1 cellular context compared by ENCODE assay signal in genomic region chr2:201057715-201058248, GRCh38.
TF ChIP-seq lines count a peak whose summit lies in the region.

No MANE protein-coding gene starts in this region.

TF ChIP-seq in HepG2, 621 proteins besides CTCF, POLR2A, EP300 and RAD21 (continued from another document and continues in another):
- TF ChIP-seq SNRNP70 (IDR thresholded peaks at IDR 0.05; ENCODE audit: low read depth, low read length), result no peak
- TF ChIP-seq ZFP82 (CRISPR knock-in tag; IDR thresholded peaks at IDR 0.05; ENCODE audit: borderline replicate concordance), result no peak
- peak; percentile 80 for TF ChIP-seq SAP130 (CRISPR knock-in tag; IDR thresholded peaks at IDR 0.05; ENCODE audit: low read depth)
- no peak for TF ChIP-seq SP140L (CRISPR knock-in tag; IDR thresholded peaks at IDR 0.05; ENCODE audit: borderline replicate concordance)
- TF ChIP-seq BHLHE40 (IDR thresholded peaks at IDR 0.05; ENCODE audit: low read length), result peak; percentile 93
- peak; percentile 85 for TF ChIP-seq PAXIP1 (CRISPR knock-in tag; conservative IDR thresholded peaks at IDR 0.05)
- TF ChIP-seq IKZF5 (CRISPR knock-in tag; IDR thresholded peaks at IDR 0.05), result peak; percentile 41; the same call in 1 of the 2 replicates
- TF ChIP-seq ZMYM4 (CRISPR knock-in tag; IDR thresholded peaks at IDR 0.05), result peak; percentile 90
- peak; percentile 65; the same call in 1 of the 2 replicates for TF ChIP-seq ZNF614 (CRISPR knock-in tag; IDR thresholded peaks at IDR 0.05; ENCODE audit: borderline replicate concordance)
- peak; percentile 81 for TF ChIP-seq PHF21A (CRISPR knock-in tag; IDR thresholded peaks at IDR 0.05)
- TF ChIP-seq MED1 (CRISPR knock-in tag; IDR thresholded peaks at IDR 0.05), result peak; percentile 80
- peak; percentile 25; the same call in 1 of the 2 replicates for TF ChIP-seq HHEX (CRISPR knock-in tag; IDR thresholded peaks at IDR 0.05)
- peak; percentile 77 for TF ChIP-seq CREM (IDR thresholded peaks at IDR 0.05)
- TF ChIP-seq CREM (CRISPR knock-in tag; IDR thresholded peaks at IDR 0.05), result no peak
- 0 out of 2 replicates have a peak, but pooled peaks have one; percentile 44 for TF ChIP-seq FOXO1 (CRISPR knock-in tag; IDR thresholded peaks at IDR 0.05)
- peak; percentile 49; the same call in 1 of the 2 replicates for TF ChIP-seq GTF3A (CRISPR knock-in tag; conservative IDR thresholded peaks at IDR 0.05)
- peak; percentile 58; the same call in 1 of the 2 replicates for TF ChIP-seq SNAPC2 (CRISPR knock-in tag; IDR thresholded peaks at IDR 0.05)
- TF ChIP-seq NCOR1 (IDR thresholded peaks at IDR 0.05; ENCODE audit: borderline replicate concordance, low read length), result peak; percentile 81; the same call in 1 of the 2 replicates
- TF ChIP-seq GFI1 (CRISPR knock-in tag; IDR thresholded peaks at IDR 0.05; ENCODE audit: borderline replicate concordance), result 0 out of 2 replicates have a peak, but pooled peaks have one; percentile 26
- peak; percentile 96 for TF ChIP-seq ZNF331 (CRISPR knock-in tag; IDR thresholded peaks at IDR 0.05)
- TF ChIP-seq, protein P1, sequence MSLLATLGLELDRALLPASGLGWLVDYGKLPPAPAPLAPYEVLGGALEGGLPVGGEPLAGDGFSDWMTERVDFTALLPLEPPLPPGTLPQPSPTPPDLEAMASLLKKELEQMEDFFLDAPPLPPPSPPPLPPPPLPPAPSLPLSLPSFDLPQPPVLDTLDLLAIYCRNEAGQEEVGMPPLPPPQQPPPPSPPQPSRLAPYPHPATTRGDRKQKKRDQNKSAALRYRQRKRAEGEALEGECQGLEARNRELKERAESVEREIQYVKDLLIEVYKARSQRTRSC (CRISPR knock-in tag; IDR thresholded peaks at IDR 0.05; ENCODE audit: low read depth), result no peak
- TF ChIP-seq, protein P2, sequence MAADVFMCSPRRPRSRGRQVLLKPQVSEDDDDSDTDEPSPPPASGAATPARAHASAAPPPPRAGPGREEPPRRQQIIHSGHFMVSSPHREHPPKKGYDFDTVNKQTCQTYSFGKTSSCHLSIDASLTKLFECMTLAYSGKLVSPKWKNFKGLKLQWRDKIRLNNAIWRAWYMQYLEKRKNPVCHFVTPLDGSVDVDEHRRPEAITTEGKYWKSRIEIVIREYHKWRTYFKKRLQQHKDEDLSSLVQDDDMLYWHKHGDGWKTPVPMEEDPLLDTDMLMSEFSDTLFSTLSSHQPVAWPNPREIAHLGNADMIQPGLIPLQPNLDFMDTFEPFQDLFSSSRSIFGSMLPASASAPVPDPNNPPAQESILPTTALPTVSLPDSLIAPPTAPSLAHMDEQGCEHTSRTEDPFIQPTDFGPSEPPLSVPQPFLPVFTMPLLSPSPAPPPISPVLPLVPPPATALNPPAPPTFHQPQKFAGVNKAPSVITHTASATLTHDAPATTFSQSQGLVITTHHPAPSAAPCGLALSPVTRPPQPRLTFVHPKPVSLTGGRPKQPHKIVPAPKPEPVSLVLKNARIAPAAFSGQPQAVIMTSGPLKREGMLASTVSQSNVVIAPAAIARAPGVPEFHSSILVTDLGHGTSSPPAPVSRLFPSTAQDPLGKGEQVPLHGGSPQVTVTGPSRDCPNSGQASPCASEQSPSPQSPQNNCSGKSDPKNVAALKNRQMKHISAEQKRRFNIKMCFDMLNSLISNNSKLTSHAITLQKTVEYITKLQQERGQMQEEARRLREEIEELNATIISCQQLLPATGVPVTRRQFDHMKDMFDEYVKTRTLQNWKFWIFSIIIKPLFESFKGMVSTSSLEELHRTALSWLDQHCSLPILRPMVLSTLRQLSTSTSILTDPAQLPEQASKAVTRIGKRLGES (CRISPR knock-in tag; IDR thresholded peaks at IDR 0.05; ENCODE audit: borderline replicate concordance), result peak; percentile 84; the same call in 1 of the 2 replicates
- TF ChIP-seq IRF9 (CRISPR knock-in tag; IDR thresholded peaks at IDR 0.05; ENCODE audit: borderline replicate concordance), result no peak
- TF ChIP-seq, protein P3, sequence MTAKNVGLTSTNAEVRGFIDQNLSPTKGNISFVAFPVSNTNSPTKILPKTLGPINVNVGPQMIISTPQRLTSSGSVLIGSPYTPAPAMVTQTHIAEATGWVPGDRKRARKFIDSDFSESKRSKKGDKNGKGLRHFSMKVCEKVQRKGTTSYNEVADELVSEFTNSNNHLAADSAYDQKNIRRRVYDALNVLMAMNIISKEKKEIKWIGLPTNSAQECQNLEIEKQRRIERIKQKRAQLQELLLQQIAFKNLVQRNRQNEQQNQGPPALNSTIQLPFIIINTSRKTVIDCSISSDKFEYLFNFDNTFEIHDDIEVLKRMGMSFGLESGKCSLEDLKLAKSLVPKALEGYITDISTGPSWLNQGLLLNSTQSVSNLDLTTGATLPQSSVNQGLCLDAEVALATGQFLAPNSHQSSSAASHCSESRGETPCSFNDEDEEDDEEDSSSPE (CRISPR knock-in tag; IDR thresholded peaks at IDR 0.05), result peak; percentile 35; the same call in 1 of the 2 replicates
- TF ChIP-seq HNF4A (CRISPR knock-in tag; IDR thresholded peaks at IDR 0.05), result peak; percentile 88
- peak; percentile 84 for TF ChIP-seq CBX5 (CRISPR knock-in tag; IDR thresholded peaks at IDR 0.05; ENCODE audit: borderline replicate concordance)
- TF ChIP-seq MBD4 (IDR thresholded peaks at IDR 0.05; ENCODE audit: borderline replicate concordance, low read length), result peak; percentile 89; the same call in 1 of the 2 replicates
- peak; percentile 54; the same call in 1 of the 2 replicates for TF ChIP-seq ZNF761 (CRISPR knock-in tag; conservative IDR thresholded peaks at IDR 0.05)
- TF ChIP-seq YY1 (IDR thresholded peaks at IDR 0.05; ENCODE audit: insufficient read depth, insufficient replicate concordance, low read depth, low read length), result peak; percentile 13
- no peak for TF ChIP-seq ELF4 (CRISPR knock-in tag; IDR thresholded peaks at IDR 0.05; ENCODE audit: borderline replicate concordance)
- no peak for TF ChIP-seq AHR (CRISPR knock-in tag; IDR thresholded peaks at IDR 0.05)
- no peak for TF ChIP-seq TAF1 (CRISPR knock-in tag; IDR thresholded peaks at IDR 0.05)
- TF ChIP-seq, protein P4, sequence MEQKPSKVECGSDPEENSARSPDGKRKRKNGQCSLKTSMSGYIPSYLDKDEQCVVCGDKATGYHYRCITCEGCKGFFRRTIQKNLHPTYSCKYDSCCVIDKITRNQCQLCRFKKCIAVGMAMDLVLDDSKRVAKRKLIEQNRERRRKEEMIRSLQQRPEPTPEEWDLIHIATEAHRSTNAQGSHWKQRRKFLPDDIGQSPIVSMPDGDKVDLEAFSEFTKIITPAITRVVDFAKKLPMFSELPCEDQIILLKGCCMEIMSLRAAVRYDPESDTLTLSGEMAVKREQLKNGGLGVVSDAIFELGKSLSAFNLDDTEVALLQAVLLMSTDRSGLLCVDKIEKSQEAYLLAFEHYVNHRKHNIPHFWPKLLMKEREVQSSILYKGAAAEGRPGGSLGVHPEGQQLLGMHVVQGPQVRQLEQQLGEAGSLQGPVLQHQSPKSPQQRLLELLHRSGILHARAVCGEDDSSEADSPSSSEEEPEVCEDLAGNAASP (CRISPR knock-in tag; IDR thresholded peaks at IDR 0.05; ENCODE audit: borderline replicate concordance), result peak; percentile 84
- TF ChIP-seq BCL6 (CRISPR knock-in tag; IDR thresholded peaks at IDR 0.05), result peak; percentile 97
- TF ChIP-seq KLF12 (CRISPR knock-in tag; IDR thresholded peaks at IDR 0.05; ENCODE audit: borderline replicate concordance), result no peak
- TF ChIP-seq HDAC1 (CRISPR knock-in tag; IDR thresholded peaks at IDR 0.05), result peak; percentile 42; the same call in 1 of the 2 replicates
- no peak for TF ChIP-seq ZNF501 (CRISPR knock-in tag; IDR thresholded peaks at IDR 0.05)
- TF ChIP-seq ESRRA (CRISPR knock-in tag; IDR thresholded peaks at IDR 0.05; ENCODE audit: low read depth), result 0 out of 2 replicates have a peak, but pooled peaks have one; percentile 26
- no peak for TF ChIP-seq KLF9 (CRISPR knock-in tag; IDR thresholded peaks at IDR 0.05; ENCODE audit: low read depth)
- no peak for TF ChIP-seq ZNF772 (CRISPR knock-in tag; IDR thresholded peaks at IDR 0.05)
- no peak for TF ChIP-seq ZFP90 (CRISPR knock-in tag; IDR thresholded peaks at IDR 0.05; ENCODE audit: borderline replicate concordance)
- TF ChIP-seq NCOA1 (CRISPR knock-in tag; IDR thresholded peaks at IDR 0.05), result no peak
- TF ChIP-seq, protein P5, sequence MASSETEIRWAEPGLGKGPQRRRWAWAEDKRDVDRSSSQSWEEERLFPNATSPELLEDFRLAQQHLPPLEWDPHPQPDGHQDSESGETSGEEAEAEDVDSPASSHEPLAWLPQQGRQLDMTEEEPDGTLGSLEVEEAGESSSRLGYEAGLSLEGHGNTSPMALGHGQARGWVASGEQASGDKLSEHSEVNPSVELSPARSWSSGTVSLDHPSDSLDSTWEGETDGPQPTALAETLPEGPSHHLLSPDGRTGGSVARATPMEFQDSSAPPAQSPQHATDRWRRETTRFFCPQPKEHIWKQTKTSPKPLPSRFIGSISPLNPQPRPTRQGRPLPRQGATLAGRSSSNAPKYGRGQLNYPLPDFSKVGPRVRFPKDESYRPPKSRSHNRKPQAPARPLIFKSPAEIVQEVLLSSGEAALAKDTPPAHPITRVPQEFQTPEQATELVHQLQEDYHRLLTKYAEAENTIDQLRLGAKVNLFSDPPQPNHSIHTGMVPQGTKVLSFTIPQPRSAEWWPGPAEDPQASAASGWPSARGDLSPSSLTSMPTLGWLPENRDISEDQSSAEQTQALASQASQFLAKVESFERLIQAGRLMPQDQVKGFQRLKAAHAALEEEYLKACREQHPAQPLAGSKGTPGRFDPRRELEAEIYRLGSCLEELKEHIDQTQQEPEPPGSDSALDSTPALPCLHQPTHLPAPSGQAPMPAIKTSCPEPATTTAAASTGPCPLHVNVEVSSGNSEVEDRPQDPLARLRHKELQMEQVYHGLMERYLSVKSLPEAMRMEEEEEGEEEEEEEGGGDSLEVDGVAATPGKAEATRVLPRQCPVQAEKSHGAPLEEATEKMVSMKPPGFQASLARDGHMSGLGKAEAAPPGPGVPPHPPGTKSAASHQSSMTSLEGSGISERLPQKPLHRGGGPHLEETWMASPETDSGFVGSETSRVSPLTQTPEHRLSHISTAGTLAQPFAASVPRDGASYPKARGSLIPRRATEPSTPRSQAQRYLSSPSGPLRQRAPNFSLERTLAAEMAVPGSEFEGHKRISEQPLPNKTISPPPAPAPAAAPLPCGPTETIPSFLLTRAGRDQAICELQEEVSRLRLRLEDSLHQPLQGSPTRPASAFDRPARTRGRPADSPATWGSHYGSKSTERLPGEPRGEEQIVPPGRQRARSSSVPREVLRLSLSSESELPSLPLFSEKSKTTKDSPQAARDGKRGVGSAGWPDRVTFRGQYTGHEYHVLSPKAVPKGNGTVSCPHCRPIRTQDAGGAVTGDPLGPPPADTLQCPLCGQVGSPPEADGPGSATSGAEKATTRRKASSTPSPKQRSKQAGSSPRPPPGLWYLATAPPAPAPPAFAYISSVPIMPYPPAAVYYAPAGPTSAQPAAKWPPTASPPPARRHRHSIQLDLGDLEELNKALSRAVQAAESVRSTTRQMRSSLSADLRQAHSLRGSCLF (CRISPR knock-in tag; IDR thresholded peaks at IDR 0.05; ENCODE audit: borderline replicate concordance), result no peak
- no peak for TF ChIP-seq ZNF768 (CRISPR knock-in tag; IDR thresholded peaks at IDR 0.05)
- peak; percentile 65; the same call in 1 of the 2 replicates for TF ChIP-seq THAP11 (CRISPR knock-in tag; IDR thresholded peaks at IDR 0.05)
- peak; percentile 98 for TF ChIP-seq SOX13 (IDR thresholded peaks at IDR 0.05)
- peak in 1 of 2 experiments; percentile 99; a peak in 2 of 4 replicates for TF ChIP-seq SOX13 (CRISPR knock-in tag; conservative IDR thresholded peaks at IDR 0.05 in 1 of 2, IDR thresholded peaks at IDR 0.05 in 1 of 2)
- TF ChIP-seq SP1 (IDR thresholded peaks at IDR 0.05), result no peak
- no peak for TF ChIP-seq SP1 (CRISPR knock-in tag; IDR thresholded peaks at IDR 0.05)
- TF ChIP-seq ZNF644 (CRISPR knock-in tag; IDR thresholded peaks at IDR 0.05; ENCODE audit: low read depth), result peak; percentile 94
- no peak; the same call in 1 of the 2 replicates for TF ChIP-seq GABPB1 (CRISPR knock-in tag; IDR thresholded peaks at IDR 0.05)
- TF ChIP-seq GATAD2A (CRISPR knock-in tag; IDR thresholded peaks at IDR 0.05), result peak; percentile 98
- TF ChIP-seq DNMT3B (CRISPR knock-in tag; conservative IDR thresholded peaks at IDR 0.05), result 0 out of 2 replicates have a peak, but pooled peaks have one; percentile 59
- TF ChIP-seq ZNF577 (CRISPR knock-in tag; IDR thresholded peaks at IDR 0.05; ENCODE audit: borderline replicate concordance, low read depth), result no peak
